Comparison of ENCODE assay signal across 8 cellular contexts in the genomic region with DNA sequence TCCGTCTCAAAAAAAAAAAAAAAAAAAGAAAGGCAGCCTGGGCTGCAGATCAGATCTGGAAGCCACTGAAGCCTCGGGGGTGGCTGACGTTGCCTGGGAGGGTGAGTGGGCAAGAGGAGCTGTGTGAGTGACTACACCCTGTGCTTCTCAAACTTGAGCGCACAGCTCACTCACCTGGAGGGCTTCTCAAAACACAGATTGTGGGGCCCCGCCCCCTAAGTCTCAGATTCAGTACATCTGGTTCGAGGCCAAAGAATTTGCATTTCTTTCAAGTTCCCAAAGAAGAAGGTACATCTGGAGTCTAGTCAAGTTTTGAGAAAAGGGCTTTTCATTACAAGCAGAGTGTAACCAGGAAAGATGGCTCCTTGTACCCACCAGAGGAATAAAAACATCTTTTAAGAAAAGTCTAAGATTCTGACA.
DNase-seq lines count a peak whose midpoint lies in the region; ATAC-seq, FAIRE-seq and TF ChIP-seq lines count a peak whose summit lies in the region.

No MANE protein-coding gene starts in this region.

- in situ Hi-C loops in GM13977 (cut with MboI; ENCODE audit: low pct_unique_long_range_greater_than_20kb, low sequenced_read_pairs, unreplicated experiment) = loop anchor here (25.0 kb wide), 1 partner anchor 603 kb away; no protein-coding TSS in a partner anchor

- no peak for FAIRE-seq in frontal cortex (lab: Jason Lieb, UNC)

- peak; percentile 86 for ATAC-seq in GM21717 (IDR thresholded peaks at IDR 0.05; ENCODE audit: unreplicated experiment)
- peak; percentile 78 for ATAC-seq in left lung

- H3K4me3 ChIP-seq in MM.1S (ENCODE audit: low read length) = no peak overlapping the region
- no peak overlapping the region for H3K4me3 ChIP-seq in left lung

- DNase-seq in GM13977 (ENCODE audit: low spot score) = peak; percentile 71
- peak; percentile 86 for DNase-seq in MM.1S
- DNase-seq in left lung = peak in 1 of 2 donors; percentile 74
- no peak for DNase-seq in T1000 (lab: John Stamatoyannopoulos, UW)
- DNase-seq in C1 segment of cervical spinal cord (lab: John Stamatoyannopoulos, UW) = no peak
- no peak for DNase-seq in NCI-H1417 treated with DMSO at 0.1 percent for 48 hours (lab: John Stamatoyannopoulos, UW)
- DNase-seq in frontal cortex (ENCODE audit: low spot score in 2 of 2) = no peak

- H3K79me2 ChIP-seq in MM.1S (ENCODE audit: low read length) = no peaks in the 10 kb centered on the region

- no peaks in the 10 kb centered on the region for H3K9me2 ChIP-seq in MM.1S (replicated peaks; ENCODE audit: insufficient read depth, low read length)

- intact Hi-C loops in left lung (cut with DNase I) = no loop called here

- TF ChIP-seq CTCF in GM13977 (IDR thresholded peaks at IDR 0.05; ENCODE audit: extremely low read depth, insufficient read depth, missing control alignments) = peak; percentile 13
- no peak for TF ChIP-seq CTCF in MM.1S (IDR thresholded peaks at IDR 0.05; ENCODE audit: low read length)
- no peak for TF ChIP-seq CTCF in left lung (IDR thresholded peaks at IDR 0.05)

- H3K27ac ChIP-seq in MM.1S (ENCODE audit: low read length) (no peak overlapping the region), left lung (no peak overlapping the region)

- no peaks in the 10 kb centered on the region for H3K36me3 ChIP-seq in MM.1S (replicated peaks; ENCODE audit: insufficient read depth, low read length)
- H3K36me3 ChIP-seq in left lung = no peaks in the 10 kb centered on the region

- no peak overlapping the region for H3K9ac ChIP-seq in MM.1S (ENCODE audit: low read length)

- H3F3A ChIP-seq in MM.1S (ENCODE audit: insufficient read depth, low read length) = no peaks in the 10 kb centered on the region

- H3K9me3 ChIP-seq in MM.1S (replicated peaks; ENCODE audit: insufficient read depth, low read length) (no peaks in the 10 kb centered on the region), left lung (no peaks in the 10 kb centered on the region)

- peak overlapping the region; percentile 79; the same call in 1 of the 2 replicates for H3K4me2 ChIP-seq in MM.1S (ENCODE audit: low read depth, low read length)

- H4K20me1 ChIP-seq in MM.1S (ENCODE audit: insufficient read depth, low read length) = no peaks in the 10 kb centered on the region

- H2AFZ ChIP-seq in MM.1S (ENCODE audit: low read length) = peak overlapping the region; percentile 65; the same call in 1 of the 2 replicates

- H3K27me3 ChIP-seq in MM.1S (replicated peaks; ENCODE audit: insufficient read depth, low read length) = no peaks in the 10 kb centered on the region
- no peaks in the 10 kb centered on the region for H3K27me3 ChIP-seq in left lung

- H3K4me1 ChIP-seq in MM.1S (ENCODE audit: low read length) (peaks cover 9% of the 10 kb centered on the region; the same call in 1 of the 2 replicates), left lung (peaks cover 0 to 5% of the 10 kb centered on the region in 2 donors)

Comparison
In these comparisons a context has a peak if more than half of its experiments do, and no peak if none do; other contexts are left out.
1. DNase-seq: peak in GM13977 (single experiment) and MM.1S (single experiment); none in T1000 (single experiment), C1 segment of cervical spinal cord (0 of 14), NCI-H1417 treated with DMSO at 0.1 percent for 48 hours (single experiment) and frontal cortex (0 of 2).